ENCODE assay signal across 17 cellular contexts in the genomic region with DNA sequence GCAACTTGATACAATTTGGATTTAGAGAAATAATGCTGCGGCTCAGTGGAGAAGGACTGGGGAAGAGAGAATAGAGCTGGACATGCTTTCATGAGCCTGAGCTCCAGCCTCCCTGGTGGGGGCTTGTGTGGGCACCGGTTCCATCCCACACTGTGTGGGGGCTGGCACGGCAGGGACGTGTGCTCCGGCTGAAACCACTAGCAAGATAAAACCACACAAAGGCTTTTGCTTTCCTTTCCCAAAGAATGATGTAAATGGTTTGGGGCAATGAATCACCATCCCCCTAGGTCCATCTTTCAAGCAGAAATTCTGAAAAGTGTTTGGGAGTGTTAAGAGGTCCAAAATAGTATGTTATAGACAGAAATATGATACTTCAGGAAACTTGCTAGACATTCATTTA.
A peak's percentile ranks its signal among the peaks of the same experiment; 100 is the strongest.
DNase-seq lines count a peak whose midpoint lies in the region; ATAC-seq, FAIRE-seq and TF ChIP-seq lines count a peak whose summit lies in the region.
"Had no signal": no experiment of that assay in that cellular context is flagged by ENCODE, and none has a peak within 500 bp of the region (broad histone marks: within the 10 kb centered on the region; RNA-seq: fewer than 3 reads in every experiment).

No MANE protein-coding gene starts in this region.

- H3K4me3 ChIP-seq in mammary epithelial cell (replicated peaks in 1 of 3; ENCODE audit: insufficient read depth in 1 of 3, low read depth in 2 of 3, low read length in 3 of 3) (no peak overlapping the region), kidney epithelial cell (ENCODE audit: low read depth, low read length) (no peak overlapping the region), thyroid gland (replicated peaks in 1 of 3) (no peak overlapping the region)

- peaks cover 25% of the 10 kb centered on the region for H3K79me2 ChIP-seq in mammary epithelial cell (ENCODE audit: insufficient read depth, low read length)

- in situ Hi-C loops in mammary epithelial cell (cut with MboI; ENCODE audit: low sequenced_read_pairs in 2 of 2): no loop called here

- no TSS peak for BruUV-seq in MCF 10A (replicated peaks; lab: Mats Ljungman, UMichigan)
- no TSS peak for BruUV-seq in mammary epithelial cell (replicated peaks; lab: Mats Ljungman, UMichigan)

- intact Hi-C loops in MCF 10A (cut with micrococcal nuclease) (no loop called here), mammary epithelial cell (cut with micrococcal nuclease) (no loop called here), thyroid gland (cut with DNase I) (no loop called here)

- no peak for FAIRE-seq in urothelium cell line (lab: Jason Lieb, UNC)
- FAIRE-seq: endothelial cell of umbilical vein had no signal

- no peak overlapping the region for H3K4me2 ChIP-seq in mammary epithelial cell (ENCODE audit: insufficient read depth, low read depth, low read length)

- TF ChIP-seq CTCF in MCF 10A (IDR thresholded peaks at IDR 0.05; ENCODE audit: unreplicated experiment) (no peak), mammary epithelial cell (conservative IDR thresholded peaks at IDR 0.05 in 1 of 2, IDR thresholded peaks at IDR 0.05 in 1 of 2; ENCODE audit: extremely low read depth in 1 of 2, insufficient read depth in 1 of 2, low read depth in 1 of 2, low read length in 2 of 2) (no peak), kidney epithelial cell (IDR thresholded peaks at IDR 0.05; ENCODE audit: insufficient read depth, low read length, poor library complexity, severe bottlenecking) (no peak), thyroid gland (IDR thresholded peaks at IDR 0.05) (no peak)

- H3K36me3 ChIP-seq in mammary epithelial cell (ENCODE audit: insufficient read depth, low read length): no peaks in the 10 kb centered on the region
- no peaks in the 10 kb centered on the region for H3K36me3 ChIP-seq in kidney epithelial cell (ENCODE audit: control insufficient read depth, insufficient read depth, low read length)
- no peaks in the 10 kb centered on the region for H3K36me3 ChIP-seq in thyroid gland

- H3K9ac ChIP-seq in mammary epithelial cell (ENCODE audit: insufficient read depth, low read length): no peak overlapping the region

- DNase-seq in MCF 10A (ENCODE audit: unreplicated experiment) (peak; percentile 2), mammary epithelial cell (no peak), brain pericyte (ENCODE audit: low read depth, low spot score) (peak; percentile 39), kidney epithelial cell (ENCODE audit: low read depth) (peak; percentile 47), urothelium cell line (ENCODE audit: low spot score) (peak; percentile 29), DMS53 (lab: John Stamatoyannopoulos, UW) (no peak), thyroid gland (no peak)
- DNase-seq: activated gamma-delta T cell; central memory CD4-positive, alpha-beta T cell; hypothalamus; left ventricle myocardium superior; naive thymus-derived CD8-positive, alpha-beta T cell; NCI-H1105; stimulated activated CD4-positive, alpha-beta T cell treated with anti-CD3 and anti-CD28 coated beads, Interleukin-4, amount 100 ng/mL, for 1 hour had no signal

- H3K9me3 ChIP-seq in mammary epithelial cell (replicated peaks; ENCODE audit: insufficient read depth, low read length) (no peaks in the 10 kb centered on the region), thyroid gland (no peaks in the 10 kb centered on the region)

- H3K4me1 ChIP-seq in mammary epithelial cell (ENCODE audit: insufficient read depth, low read length) (peaks cover 3% of the 10 kb centered on the region), thyroid gland (no peaks in the 10 kb centered on the region)

- no peak for TF ChIP-seq POLR2A in thyroid gland (IDR thresholded peaks at IDR 0.05)

- H4K20me1 ChIP-seq in mammary epithelial cell (ENCODE audit: insufficient read depth, low read length): no peaks in the 10 kb centered on the region

- POLR2A ChIA-PET in MCF 10A (lab: Yijun Ruan, JAX): no interaction called here

- ATAC-seq in HG02840 (IDR thresholded peaks at IDR 0.05; ENCODE audit: low FRiP score, unreplicated experiment): no peak
- ATAC-seq: left ventricle myocardium superior; naive thymus-derived CD8-positive, alpha-beta T cell had no signal

- no peaks in the 10 kb centered on the region for H3K27me3 Mint-ChIP-seq in MCF 10A (ENCODE audit: insufficient read depth, unreplicated experiment)
- H3K27me3 Mint-ChIP-seq: naive thymus-derived CD8-positive, alpha-beta T cell had no signal

- peaks cover 17% of the 10 kb centered on the region for H3K9me3 Mint-ChIP-seq in MCF 10A (ENCODE audit: unreplicated experiment)

- H3K36me3 Mint-ChIP-seq in MCF 10A (ENCODE audit: insufficient read depth, unreplicated experiment): peaks cover 11% of the 10 kb centered on the region

- H3K27ac ChIP-seq in mammary epithelial cell (ENCODE audit: insufficient read depth, low read depth, low read length): no peak overlapping the region
- H3K27ac ChIP-seq in thyroid gland: no peak overlapping the region
- H3K27ac ChIP-seq: 22Rv1 had no signal

- H3K4me3 Mint-ChIP-seq in MCF 10A (ENCODE audit: unreplicated experiment): no peak overlapping the region
- H3K4me3 Mint-ChIP-seq: naive thymus-derived CD8-positive, alpha-beta T cell had no signal

- CTCF ChIA-PET in MCF 10A (lab: Yijun Ruan, JAX): interaction anchor here (0.9 to 1.2 kb wide), 2 partner anchors 10 to 12 kb away, joined by 3 to 5 read pairs; no protein-coding TSS in a partner anchor
- CTCF ChIA-PET in mammary epithelial cell (lab: Charles Lee; ENCODE audit: low non-redundant PET): no interaction called here

- no peak overlapping the region for H2AFZ ChIP-seq in mammary epithelial cell (ENCODE audit: low read depth, low read length)

- dilution Hi-C loops in mammary epithelial cell (cut with HindIII; ENCODE audit: low sequenced_read_pairs): no loop called here

- H3K4me1 Mint-ChIP-seq in MCF 10A (ENCODE audit: insufficient read depth, unreplicated experiment): no peaks in the 10 kb centered on the region
- H3K4me1 Mint-ChIP-seq: naive thymus-derived CD8-positive, alpha-beta T cell had no signal

- H3K27me3 ChIP-seq in mammary epithelial cell (ENCODE audit: insufficient read depth, low read length) (no peaks in the 10 kb centered on the region), kidney epithelial cell (ENCODE audit: control insufficient read depth, insufficient read depth, low read length) (no peaks in the 10 kb centered on the region), thyroid gland (no peaks in the 10 kb centered on the region)

- 38% methylated on average over 5 of the region's 5 CpGs for WGBS in mammary epithelial cell (ENCODE audit: low coverage, missing lambda C conversion rate)
- WGBS in thyroid gland, 2 donors: 78 to 88% methylated on average over 5 of the region's 5 CpGs

- no peak overlapping the region for H3K27ac Mint-ChIP-seq in MCF 10A (ENCODE audit: low read depth, unreplicated experiment)
- H3K27ac Mint-ChIP-seq: naive thymus-derived CD8-positive, alpha-beta T cell had no signal

Comparison
In these comparisons a context has a peak if more than half of its experiments do, and no peak if none do; other contexts are left out.
1. DNase-seq: peak in MCF 10A (single experiment), brain pericyte (single experiment), kidney epithelial cell (single experiment) and urothelium cell line (single experiment); none in mammary epithelial cell (single experiment), DMS53 (single experiment) and thyroid gland (0 of 2).